ENCODE assay signal across 9 cellular contexts in the genomic region with DNA sequence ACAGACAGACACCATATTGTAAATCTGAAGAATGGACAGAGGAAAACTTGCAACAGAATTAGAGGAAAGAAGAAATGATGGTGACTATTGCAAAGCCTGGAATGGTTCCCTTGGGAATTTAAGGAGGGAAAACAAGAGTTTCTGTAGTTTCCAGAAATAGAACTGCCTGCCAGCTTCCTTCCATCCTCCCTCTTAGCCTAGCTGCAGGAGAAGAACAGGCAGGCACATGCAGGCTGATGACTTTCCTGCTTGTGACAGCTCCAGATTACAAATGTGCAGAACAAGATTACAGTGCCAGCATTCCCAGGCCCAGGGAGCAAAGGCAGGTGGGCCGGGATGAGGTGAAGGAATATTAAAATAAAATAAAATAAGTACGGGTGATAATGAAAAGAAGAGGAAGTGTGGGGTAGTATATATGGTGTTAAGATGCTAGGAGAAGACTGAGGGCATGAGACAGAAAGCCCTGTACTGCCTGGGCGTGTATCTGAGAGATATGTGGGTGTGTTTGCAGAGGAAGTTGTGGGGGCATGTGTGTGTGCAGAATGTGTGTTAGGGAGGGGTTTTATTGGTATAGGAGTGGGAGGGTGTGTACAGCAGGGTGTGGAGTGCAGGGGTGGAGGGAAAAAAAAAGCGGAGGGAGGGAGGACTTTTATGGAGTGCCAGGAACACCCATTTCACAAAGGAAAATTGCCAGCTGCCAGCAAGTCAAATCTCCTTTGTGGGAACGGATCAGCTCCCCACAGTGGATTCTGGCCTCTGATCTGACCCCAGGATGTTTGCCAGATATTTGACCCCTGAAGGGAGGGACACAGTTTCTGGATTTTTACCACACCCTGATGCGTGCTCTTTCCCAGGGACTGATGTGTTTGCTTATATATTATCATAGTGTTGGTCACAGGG. TPM values are rescaled to one million over a fixed set of nuclear protein-coding genes. Genes with fewer than 3 reads are reported as not detected.
DNase-seq lines count a peak whose midpoint lies in the region.
"Had no signal": no experiment of that assay in that cellular context is flagged by ENCODE, and none has a peak within 500 bp of the region (broad histone marks: within the 10 kb centered on the region; RNA-seq: fewer than 3 reads in every experiment).

No MANE protein-coding gene starts in this region.

- DNase-seq in ELR (ENCODE audit: low read depth) (peak; percentile 28), MV-4-11 (lab: John Stamatoyannopoulos, UW) (peak; percentile 17), caudate nucleus (lab: John Stamatoyannopoulos, UW) (peak in 32 of 61 donors; percentile 4 to 80 (median 40)), mucosa of gallbladder (ENCODE audit: low spot score) (peak; percentile 50), NCI-H2171 treated with DMSO at 0.1 percent for 48 hours (lab: John Stamatoyannopoulos, UW) (no peak), iPS-NIHi7 (ENCODE audit: extremely low spot score) (no peak), dermis blood vessel endothelial cell (no peak)
- no peak for DNase-seq in NK-92 treated with Interleukin-12 subunit alpha and Interleukin-12 subunit beta, amount 100 ng/mL, for 24 hours (lab: John Stamatoyannopoulos, UW)

- H3K27ac ChIP-seq in caudate nucleus (ENCODE audit: low read depth, low read length): peak overlapping the region; percentile 9
- H3K27ac ChIP-seq: HL-60 had no signal

RNA-seq across cellular contexts. Expression of gene NEMP2, which starts 43.9 kb away (rescaled TPM):
- total RNA-seq in mucosa of gallbladder: 3.8 TPM
- 4.1 and 4.3 TPM in 2 replicates for total RNA-seq in dermis blood vessel endothelial cell

Comparison
In these comparisons a context has a peak if more than half of its experiments do, and no peak if none do; other contexts are left out.
1. DNase-seq: peak in ELR (single experiment), MV-4-11 (single experiment), caudate nucleus (32 of 61) and mucosa of gallbladder (single experiment); none in NCI-H2171 treated with DMSO at 0.1 percent for 48 hours (single experiment), iPS-NIHi7 (single experiment), NK-92 treated with Interleukin-12 subunit alpha and Interleukin-12 subunit beta, amount 100 ng/mL, for 24 hours (single experiment) and dermis blood vessel endothelial cell (single experiment).